1 cellular context compared by ENCODE assay signal in the genomic region with DNA sequence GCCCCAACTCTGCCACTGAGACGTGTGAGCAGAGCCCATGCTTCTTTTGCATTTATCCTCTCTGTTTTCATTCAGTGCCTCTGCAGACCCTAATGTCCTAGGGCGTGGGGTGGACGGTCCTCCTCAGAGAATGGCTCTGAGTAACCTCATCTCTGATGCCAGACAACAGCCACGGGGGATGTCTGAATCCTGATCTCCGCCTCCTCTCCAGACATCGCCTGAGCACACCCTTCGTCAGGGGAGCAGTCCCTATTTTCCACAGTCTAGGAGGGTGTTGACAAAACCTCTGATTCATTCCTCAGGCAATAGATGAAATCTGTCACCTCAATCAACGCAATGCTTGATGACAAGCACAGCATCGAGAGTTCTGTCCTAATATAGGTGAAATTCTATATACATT.
TF ChIP-seq lines count a peak whose summit lies in the region.

No MANE protein-coding gene starts in this region.

TF ChIP-seq in GM23338, 12 proteins besides CTCF, POLR2A, EP300 and RAD21 (continued from another document):
- TF ChIP-seq POLR2AphosphoS5 (IDR thresholded peaks at IDR 0.05; ENCODE audit: low read depth): no peak
